ENCODE assay signal across 1 cellular context in genomic region chr21:21929228-21929627, GRCh38.
TF ChIP-seq lines count a peak whose summit lies in the region.

No MANE protein-coding gene starts in this region.

TF ChIP-seq in HepG2, 621 proteins besides CTCF, POLR2A, EP300 and RAD21 (continued from another document):
- TF ChIP-seq AKNA (CRISPR knock-in tag; IDR thresholded peaks at IDR 0.05; ENCODE audit: borderline replicate concordance): no peak
- TF ChIP-seq MTA3 (CRISPR knock-in tag; IDR thresholded peaks at IDR 0.05): no peak
- TF ChIP-seq ZNF530 (CRISPR knock-in tag; IDR thresholded peaks at IDR 0.05; ENCODE audit: low read depth): no peak
- no peak for TF ChIP-seq ZNF543 (CRISPR knock-in tag; IDR thresholded peaks at IDR 0.05)
- TF ChIP-seq XRCC5 (optimal IDR thresholded peaks at IDR 0.05; ENCODE audit: low read length): no peak
